Comparison of ENCODE assay signal across 8 cellular contexts in the genomic region with DNA sequence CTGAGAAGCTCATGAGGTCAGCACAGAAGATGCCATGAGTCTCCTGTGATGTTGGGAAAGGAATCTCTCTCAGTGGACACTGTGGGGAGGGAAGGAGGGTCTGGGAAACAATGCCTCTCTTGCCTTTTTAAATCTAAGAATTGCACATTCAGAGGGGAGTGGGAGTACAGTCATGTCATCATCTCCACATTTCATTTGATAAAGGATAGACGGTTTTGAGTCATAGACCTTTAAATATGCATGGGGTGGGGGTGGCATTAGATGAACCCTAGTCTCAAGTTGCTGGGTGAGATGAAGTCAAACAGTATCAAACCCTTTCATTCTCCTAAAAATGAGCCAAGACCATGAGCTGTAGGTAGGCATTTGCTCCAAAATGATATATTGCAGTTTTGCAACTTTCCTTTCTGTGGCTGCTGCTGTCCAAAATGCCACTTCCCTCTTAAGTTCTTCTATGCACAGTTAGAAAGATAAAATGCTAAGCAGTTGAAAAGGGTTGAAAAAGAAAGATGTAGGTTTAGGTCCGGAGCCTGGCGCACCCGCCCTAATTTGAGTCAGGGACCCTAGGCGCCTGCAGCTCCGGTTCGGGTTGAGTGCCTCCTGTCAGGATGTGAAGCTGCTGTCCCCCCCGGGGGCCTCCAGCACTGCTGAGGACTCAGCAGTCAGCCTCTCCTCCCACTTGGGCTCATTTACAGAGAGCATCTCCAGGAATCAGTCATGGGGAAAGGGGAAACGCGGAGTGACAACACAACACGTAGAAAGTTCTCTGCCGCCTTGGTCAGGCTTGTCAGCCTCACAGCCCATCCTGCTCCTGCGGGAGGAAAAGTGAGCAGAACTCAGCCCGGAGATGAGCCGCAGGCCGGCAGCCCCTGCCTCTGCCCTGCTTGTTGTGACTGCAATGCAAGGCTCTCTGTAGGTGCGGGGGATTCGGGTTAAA.
DNase-seq lines count a peak whose midpoint lies in the region; ATAC-seq and TF ChIP-seq lines count a peak whose summit lies in the region.

No MANE protein-coding gene starts in this region.

- no peaks in the 10 kb centered on the region for H3K9me3 ChIP-seq in BE2C

- no peaks in the 10 kb centered on the region for H3K27me3 ChIP-seq in BE2C

- TF ChIP-seq CTCF in epithelial cell of proximal tubule (conservative IDR thresholded peaks at IDR 0.05; ENCODE audit: low read depth, low read length) (no peak), BE2C (IDR thresholded peaks at IDR 0.05; ENCODE audit: low read depth, low read length) (no peak), endothelial cell (IDR thresholded peaks at IDR 0.05; ENCODE audit: unreplicated experiment) (no peak)

- ATAC-seq in HG03159 (IDR thresholded peaks at IDR 0.05; ENCODE audit: unreplicated experiment): peak; percentile 51

- H3K9me3 Mint-ChIP-seq in endothelial cell (ENCODE audit: unreplicated experiment): no peaks in the 10 kb centered on the region

- peaks cover 6% of the 10 kb centered on the region for H3K4me1 Mint-ChIP-seq in endothelial cell (ENCODE audit: unreplicated experiment)

- no peaks in the 10 kb centered on the region for H3K4me1 ChIP-seq in BE2C

- H3K4me3 Mint-ChIP-seq in endothelial cell (ENCODE audit: unreplicated experiment): no peak overlapping the region

- H3K27ac Mint-ChIP-seq in endothelial cell (ENCODE audit: unreplicated experiment): no peak overlapping the region

- H3K36me3 ChIP-seq in BE2C: no peaks in the 10 kb centered on the region

- intact Hi-C loops in posterior vena cava (cut with DNase I): no loop called here

- peak overlapping the region; percentile 44 for H3K4me3 ChIP-seq in epithelial cell of proximal tubule (ENCODE audit: low read depth, low read length)
- H3K4me3 ChIP-seq in BE2C (ENCODE audit: low read depth, low read length): no peak overlapping the region

- H3K36me3 Mint-ChIP-seq in endothelial cell (ENCODE audit: low read depth, unreplicated experiment): no peaks in the 10 kb centered on the region

- DNase-seq in EL (peak; percentile 18), epithelial cell of proximal tubule (ENCODE audit: low read depth) (no peak), posterior vena cava (ENCODE audit: low spot score) (peak; percentile 74), BE2C (no peak), NCI-H526 treated with DMSO at 0.1 percent for 48 hours (lab: John Stamatoyannopoulos, UW) (no peak), endothelial cell (ENCODE audit: low spot score) (no peak)
- peak; percentile 46 for DNase-seq in activated CD4-positive, CD25-positive, alpha-beta regulatory T cell treated with anti-CD3 and anti-CD28 coated beads, Interleukin-2, amount 50 U/mL, for 72 hours

- no peaks in the 10 kb centered on the region for H3K27me3 Mint-ChIP-seq in endothelial cell (ENCODE audit: unreplicated experiment)

Comparison
In these comparisons a context has a peak if more than half of its experiments do, and no peak if none do; other contexts are left out.
1. DNase-seq: peak in EL (single experiment), activated CD4-positive, CD25-positive, alpha-beta regulatory T cell treated with anti-CD3 and anti-CD28 coated beads, Interleukin-2, amount 50 U/mL, for 72 hours (single experiment) and posterior vena cava (single experiment); none in epithelial cell of proximal tubule (single experiment), BE2C (single experiment), NCI-H526 treated with DMSO at 0.1 percent for 48 hours (single experiment) and endothelial cell (single experiment).